ENCODE assay signal across 8 cellular contexts in genomic region chr2:112139033-112139614, GRCh38. TPM values are rescaled to one million over a fixed set of nuclear protein-coding genes. Genes with fewer than 3 reads are reported as not detected.
DNase-seq lines count a peak whose midpoint lies in the region; TF ChIP-seq lines count a peak whose summit lies in the region.
"Not testable (repeated sequence)": the region's sequence is repeated elsewhere in the genome, so short reads cannot be mapped to it uniquely, and the experiment has no call there.
"Had no signal": no experiment of that assay in that cellular context is flagged by ENCODE, and none has a peak within 500 bp of the region (broad histone marks: within the 10 kb centered on the region; RNA-seq: fewer than 3 reads in every experiment).

No MANE protein-coding gene starts in this region.

- H3K9me3 Mint-ChIP-seq in neural crest cell: not testable (repeated sequence)

- H3K36me3 ChIP-seq in iPS DF 6.9 (ENCODE audit: control insufficient read depth, insufficient read depth, low read length): not testable (repeated sequence)

- no CpG with 5 or more reads among the region's 32 CpGs for WGBS in iPS DF 6.9 (ENCODE audit: insufficient coverage, insufficient read length)

- TF ChIP-seq CTCF in astrocyte of the cerebellum (IDR thresholded peaks at IDR 0.05; ENCODE audit: low read depth, low read length, missing control alignments); epithelial cell of proximal tubule (conservative IDR thresholded peaks at IDR 0.05; ENCODE audit: low read depth, low read length); neural crest cell (conservative IDR thresholded peaks at IDR 0.05): not testable (repeated sequence)

- H3K27me3 Mint-ChIP-seq in neural crest cell (ENCODE audit: low read depth): not testable (repeated sequence)

- H3K27ac ChIP-seq in iPS DF 6.9 (ENCODE audit: low read length): not testable (repeated sequence)
- peak overlapping the region in 5 of 21 experiments; percentile 43 to 71 (median 54) for H3K27ac ChIP-seq in skin epidermis

- DNase-seq in DMS53 (lab: John Stamatoyannopoulos, UW) (peak; percentile 44), NCI-H146 (lab: John Stamatoyannopoulos, UW) (peak; percentile 39), neural crest cell (ENCODE audit: low read depth, low spot score) (peak; percentile 35)
- DNase-seq in astrocyte of the cerebellum (ENCODE audit: low read depth); epithelial cell of proximal tubule (ENCODE audit: low read depth); iPS DF 6.9 (ENCODE audit: low read depth, low spot score): not testable (repeated sequence)

- in situ Hi-C loops in astrocyte of the cerebellum (cut with HindIII; ENCODE audit: low sequenced_read_pairs): not testable (repeated sequence)

- not testable (repeated sequence) for H3K4me1 ChIP-seq in iPS DF 6.9 (ENCODE audit: control insufficient read depth, insufficient read depth, low read length)

- H3K27me3 ChIP-seq in iPS DF 6.9 (ENCODE audit: control insufficient read depth, insufficient read depth, low read length): peaks cover 36% of the 10 kb centered on the region

- peak overlapping the region; percentile 27 for H3K27ac Mint-ChIP-seq in neural crest cell (ENCODE audit: unreplicated experiment)

- peak overlapping the region; percentile 87 for H3K4me3 Mint-ChIP-seq in neural crest cell

- H3K36me3 Mint-ChIP-seq in neural crest cell (ENCODE audit: low read depth): peaks cover 14% of the 10 kb centered on the region

- H3K4me1 Mint-ChIP-seq in neural crest cell: peaks cover 29% of the 10 kb centered on the region

- not testable (repeated sequence) for H3K9me3 ChIP-seq in iPS DF 6.9 (ENCODE audit: control insufficient read depth, insufficient read depth, low read length)

- H3K4me3 ChIP-seq in astrocyte of the cerebellum (ENCODE audit: low read depth, low read length) (peak overlapping the region; percentile 43), epithelial cell of proximal tubule (ENCODE audit: low read depth, low read length) (peak overlapping the region; percentile 42), iPS DF 6.9 (ENCODE audit: low read length) (peak overlapping the region; percentile 71; the same call in 1 of the 2 replicates), skin epidermis (peak overlapping the region in 5 of 7 experiments; percentile 17 to 63 (median 43))

RNA-seq across cellular contexts. Expression of gene FBLN7, which starts 0.9 kb away (rescaled TPM):
- total RNA-seq in epithelial cell of proximal tubule: 1.6 TPM in 1 of 2 replicates, not detected in the other
- total RNA-seq in neural crest cell: 19.1 and 21.4 TPM in 2 replicates
- total RNA-seq: SJSA1 had no signal
